In the genomic region with DNA sequence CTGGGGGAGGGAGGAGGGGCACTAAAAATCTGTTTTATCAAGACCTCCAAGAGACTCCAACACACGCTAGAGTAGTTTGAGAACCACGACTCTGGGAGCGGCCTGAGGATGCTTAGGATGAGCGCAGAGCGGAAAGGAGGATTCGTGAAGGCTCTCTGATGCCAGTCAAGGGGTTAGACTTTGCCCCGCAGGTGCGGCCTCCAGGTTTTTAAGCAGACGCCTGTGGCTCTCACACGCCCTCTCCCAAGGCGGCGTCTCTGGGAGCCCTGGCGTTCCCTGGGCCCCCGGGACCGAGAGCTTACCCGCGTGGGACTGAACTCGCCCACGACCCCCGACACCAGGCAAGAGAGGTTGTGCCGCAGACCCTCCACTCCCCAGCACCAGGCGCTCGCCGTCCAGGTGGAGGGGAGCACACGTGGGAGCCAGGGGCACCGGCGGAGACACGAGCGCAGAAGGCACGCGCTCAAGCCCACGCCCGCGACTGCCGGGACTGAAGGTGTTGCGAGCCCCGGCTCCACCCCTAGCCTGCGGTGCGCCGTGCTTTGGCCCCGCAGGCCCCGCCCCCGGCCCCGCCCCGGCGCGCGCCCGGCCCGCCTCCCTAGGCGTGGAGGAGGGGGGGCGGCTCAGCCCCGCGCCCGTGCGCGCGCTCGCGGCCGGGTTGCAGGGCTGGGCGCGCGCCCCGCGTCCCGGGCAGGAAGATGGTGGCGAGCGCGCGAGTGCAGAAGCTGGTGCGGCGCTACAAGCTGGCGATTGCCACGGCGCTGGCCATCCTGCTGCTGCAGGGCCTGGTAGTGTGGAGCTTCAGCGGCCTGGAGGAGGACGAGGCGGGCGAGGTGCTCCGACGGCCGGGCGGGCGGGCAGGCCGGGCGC, we compare ENCODE assay signal across 1 cellular context.
A peak's percentile ranks its signal among the peaks of the same experiment; 100 is the strongest.
TF ChIP-seq lines count a peak whose summit lies in the region.

Gene XYLT2, plus strand, starts transcription at position 684 of the 870 bp plus-strand sequence. Its CDS starts 15 bp downstream, at position 699.

TF ChIP-seq in HepG2, 621 proteins besides CTCF, POLR2A, EP300 and RAD21 (continued from another document and continues in another):
- TF ChIP-seq, protein P1, sequence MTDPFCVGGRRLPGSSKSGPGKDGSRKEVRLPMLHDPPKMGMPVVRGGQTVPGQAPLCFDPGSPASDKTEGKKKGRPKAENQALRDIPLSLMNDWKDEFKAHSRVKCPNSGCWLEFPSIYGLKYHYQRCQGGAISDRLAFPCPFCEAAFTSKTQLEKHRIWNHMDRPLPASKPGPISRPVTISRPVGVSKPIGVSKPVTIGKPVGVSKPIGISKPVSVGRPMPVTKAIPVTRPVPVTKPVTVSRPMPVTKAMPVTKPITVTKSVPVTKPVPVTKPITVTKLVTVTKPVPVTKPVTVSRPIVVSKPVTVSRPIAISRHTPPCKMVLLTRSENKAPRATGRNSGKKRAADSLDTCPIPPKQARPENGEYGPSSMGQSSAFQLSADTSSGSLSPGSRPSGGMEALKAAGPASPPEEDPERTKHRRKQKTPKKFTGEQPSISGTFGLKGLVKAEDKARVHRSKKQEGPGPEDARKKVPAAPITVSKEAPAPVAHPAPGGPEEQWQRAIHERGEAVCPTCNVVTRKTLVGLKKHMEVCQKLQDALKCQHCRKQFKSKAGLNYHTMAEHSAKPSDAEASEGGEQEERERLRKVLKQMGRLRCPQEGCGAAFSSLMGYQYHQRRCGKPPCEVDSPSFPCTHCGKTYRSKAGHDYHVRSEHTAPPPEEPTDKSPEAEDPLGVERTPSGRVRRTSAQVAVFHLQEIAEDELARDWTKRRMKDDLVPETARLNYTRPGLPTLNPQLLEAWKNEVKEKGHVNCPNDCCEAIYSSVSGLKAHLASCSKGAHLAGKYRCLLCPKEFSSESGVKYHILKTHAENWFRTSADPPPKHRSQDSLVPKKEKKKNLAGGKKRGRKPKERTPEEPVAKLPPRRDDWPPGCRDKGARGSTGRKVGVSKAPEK (CRISPR knock-in tag; IDR thresholded peaks at IDR 0.05; ENCODE audit: borderline replicate concordance): peak; percentile 76; the same call in 1 of the 2 replicates
- TF ChIP-seq ZNF431 (CRISPR knock-in tag; IDR thresholded peaks at IDR 0.05; ENCODE audit: borderline replicate concordance, low read depth) (peak; percentile 58; the same call in 1 of the 2 replicates), ZNF296 (CRISPR knock-in tag; conservative IDR thresholded peaks at IDR 0.05) (0 out of 2 replicates have a peak, but pooled peaks have one; percentile 60), THAP8 (CRISPR knock-in tag; IDR thresholded peaks at IDR 0.05; ENCODE audit: borderline replicate concordance) (peak; percentile 77; the same call in 1 of the 2 replicates), HHEX (CRISPR knock-in tag; IDR thresholded peaks at IDR 0.05) (no peak), SOX13 (IDR thresholded peaks at IDR 0.05) (no peak), SOX13 (CRISPR knock-in tag; conservative IDR thresholded peaks at IDR 0.05 in 1 of 2, IDR thresholded peaks at IDR 0.05 in 1 of 2) (no peak), BCL3 (CRISPR knock-in tag; IDR thresholded peaks at IDR 0.05) (peak; percentile 81; the same call in 1 of the 2 replicates), LCORL (IDR thresholded peaks at IDR 0.05) (no peak), LCORL (CRISPR knock-in tag; IDR thresholded peaks at IDR 0.05) (peak; percentile 60; the same call in 1 of the 2 replicates), POLR2G (IDR thresholded peaks at IDR 0.05; ENCODE audit: low read depth, low read length) (peak; percentile 80), PHB2 (IDR thresholded peaks at IDR 0.05; ENCODE audit: partially characterized antibody) (no peak), RNF219 (CRISPR knock-in tag; IDR thresholded peaks at IDR 0.05) (no peak), ZNF761 (CRISPR knock-in tag; conservative IDR thresholded peaks at IDR 0.05) (no peak), PAX8 (CRISPR knock-in tag; IDR thresholded peaks at IDR 0.05; ENCODE audit: borderline replicate concordance) (no peak), ZNF564 (CRISPR knock-in tag; IDR thresholded peaks at IDR 0.05) (peak; percentile 43), ZNF30 (CRISPR knock-in tag; IDR thresholded peaks at IDR 0.05) (0 out of 2 replicates have a peak, but pooled peaks have one; percentile 23)
- TF ChIP-seq, protein P2, sequence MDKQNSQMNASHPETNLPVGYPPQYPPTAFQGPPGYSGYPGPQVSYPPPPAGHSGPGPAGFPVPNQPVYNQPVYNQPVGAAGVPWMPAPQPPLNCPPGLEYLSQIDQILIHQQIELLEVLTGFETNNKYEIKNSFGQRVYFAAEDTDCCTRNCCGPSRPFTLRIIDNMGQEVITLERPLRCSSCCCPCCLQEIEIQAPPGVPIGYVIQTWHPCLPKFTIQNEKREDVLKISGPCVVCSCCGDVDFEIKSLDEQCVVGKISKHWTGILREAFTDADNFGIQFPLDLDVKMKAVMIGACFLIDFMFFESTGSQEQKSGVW (CRISPR knock-in tag; IDR thresholded peaks at IDR 0.05; ENCODE audit: borderline replicate concordance): no peak
- TF ChIP-seq, protein P3, sequence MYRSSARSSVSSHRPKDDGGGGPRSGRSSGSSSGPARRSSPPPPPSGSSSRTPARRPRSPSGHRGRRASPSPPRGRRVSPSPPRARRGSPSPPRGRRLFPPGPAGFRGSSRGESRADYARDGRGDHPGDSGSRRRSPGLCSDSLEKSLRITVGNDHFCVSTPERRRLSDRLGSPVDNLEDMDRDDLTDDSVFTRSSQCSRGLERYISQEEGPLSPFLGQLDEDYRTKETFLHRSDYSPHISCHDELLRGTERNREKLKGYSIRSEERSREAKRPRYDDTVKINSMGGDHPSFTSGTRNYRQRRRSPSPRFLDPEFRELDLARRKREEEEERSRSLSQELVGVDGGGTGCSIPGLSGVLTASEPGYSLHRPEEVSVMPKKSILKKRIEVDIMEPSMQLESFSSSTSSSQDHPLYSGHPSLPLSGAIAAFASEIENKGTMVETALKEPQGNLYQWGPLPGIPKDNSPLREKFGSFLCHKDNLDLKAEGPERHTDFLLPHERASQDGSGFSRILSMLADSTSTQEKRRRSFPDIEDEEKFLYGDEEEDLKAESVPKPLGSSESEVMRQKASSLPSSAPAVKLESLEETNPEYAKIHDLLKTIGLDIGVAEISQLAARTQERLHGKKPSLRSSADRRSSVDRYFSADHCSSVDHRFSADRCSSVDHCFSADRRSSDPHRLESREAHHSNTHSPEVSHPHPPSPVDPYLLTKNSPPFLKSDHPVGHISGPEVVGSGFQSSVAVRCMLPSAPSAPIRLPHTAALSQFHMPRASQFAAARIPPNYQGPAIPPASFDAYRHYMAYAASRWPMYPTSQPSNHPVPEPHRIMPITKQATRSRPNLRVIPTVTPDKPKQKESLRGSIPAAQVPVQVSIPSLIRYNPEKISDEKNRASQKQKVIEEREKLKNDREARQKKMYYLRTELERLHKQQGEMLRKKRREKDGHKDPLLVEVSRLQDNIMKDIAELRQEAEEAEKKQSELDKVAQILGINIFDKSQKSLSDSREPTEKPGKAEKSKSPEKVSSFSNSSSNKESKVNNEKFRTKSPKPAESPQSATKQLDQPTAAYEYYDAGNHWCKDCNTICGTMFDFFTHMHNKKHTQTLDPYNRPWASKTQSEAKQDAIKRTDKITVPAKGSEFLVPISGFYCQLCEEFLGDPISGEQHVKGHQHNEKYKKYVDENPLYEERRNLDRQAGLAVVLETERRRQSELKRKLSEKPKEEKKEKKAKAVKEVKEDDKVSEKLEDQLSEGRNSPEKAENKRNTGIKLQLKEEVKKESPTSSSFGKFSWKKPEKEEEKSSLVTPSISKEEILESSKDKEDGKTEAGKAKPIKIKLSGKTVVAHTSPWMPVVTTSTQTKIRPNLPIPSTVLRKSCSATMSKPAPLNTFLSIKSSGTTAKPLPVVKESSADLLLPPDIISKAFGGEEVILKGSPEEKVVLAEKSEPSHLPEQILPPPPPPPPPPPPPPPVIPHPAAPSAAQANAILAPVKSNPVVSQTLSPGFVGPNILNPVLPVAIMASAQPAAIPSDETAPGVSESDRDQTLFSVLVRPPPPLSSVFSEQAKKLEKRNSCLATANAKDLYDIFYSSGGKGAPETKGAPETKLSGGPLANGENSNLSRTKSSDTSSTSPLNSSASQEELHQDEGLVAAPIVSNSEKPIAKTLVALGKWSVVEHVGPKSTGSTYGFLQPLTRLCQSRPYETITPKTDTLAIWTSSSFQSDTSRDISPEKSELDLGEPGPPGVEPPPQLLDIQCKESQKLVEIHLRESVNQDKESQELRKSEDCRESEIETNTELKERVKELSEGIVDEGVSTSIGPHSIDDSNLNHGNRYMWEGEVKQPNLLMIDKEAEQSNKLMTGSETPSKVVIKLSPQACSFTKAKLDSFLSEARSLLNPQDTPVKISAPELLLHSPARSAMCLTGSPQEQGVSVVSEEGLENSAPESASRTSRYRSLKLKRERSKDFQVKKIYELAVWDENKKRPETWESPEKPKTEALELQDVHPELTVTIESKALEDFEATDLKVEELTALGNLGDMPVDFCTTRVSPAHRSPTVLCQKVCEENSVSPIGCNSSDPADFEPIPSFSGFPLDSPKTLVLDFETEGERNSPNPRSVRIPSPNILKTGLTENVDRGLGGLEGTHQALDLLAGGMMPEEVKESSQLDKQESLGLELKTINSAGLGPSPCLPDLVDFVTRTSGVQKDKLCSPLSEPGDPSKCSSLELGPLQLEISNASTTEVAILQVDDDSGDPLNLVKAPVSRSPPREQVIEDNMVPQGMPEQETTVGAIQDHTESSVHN (CRISPR knock-in tag; IDR thresholded peaks at IDR 0.05): no peak
- TF ChIP-seq, protein P4, sequence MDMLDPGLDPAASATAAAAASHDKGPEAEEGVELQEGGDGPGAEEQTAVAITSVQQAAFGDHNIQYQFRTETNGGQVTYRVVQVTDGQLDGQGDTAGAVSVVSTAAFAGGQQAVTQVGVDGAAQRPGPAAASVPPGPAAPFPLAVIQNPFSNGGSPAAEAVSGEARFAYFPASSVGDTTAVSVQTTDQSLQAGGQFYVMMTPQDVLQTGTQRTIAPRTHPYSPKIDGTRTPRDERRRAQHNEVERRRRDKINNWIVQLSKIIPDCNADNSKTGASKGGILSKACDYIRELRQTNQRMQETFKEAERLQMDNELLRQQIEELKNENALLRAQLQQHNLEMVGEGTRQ (IDR thresholded peaks at IDR 0.05; ENCODE audit: low read depth, low read length): no peak
- TF ChIP-seq, protein P4 (CRISPR knock-in tag; IDR thresholded peaks at IDR 0.05; ENCODE audit: borderline replicate concordance): no peak
- TF ChIP-seq, protein P5, sequence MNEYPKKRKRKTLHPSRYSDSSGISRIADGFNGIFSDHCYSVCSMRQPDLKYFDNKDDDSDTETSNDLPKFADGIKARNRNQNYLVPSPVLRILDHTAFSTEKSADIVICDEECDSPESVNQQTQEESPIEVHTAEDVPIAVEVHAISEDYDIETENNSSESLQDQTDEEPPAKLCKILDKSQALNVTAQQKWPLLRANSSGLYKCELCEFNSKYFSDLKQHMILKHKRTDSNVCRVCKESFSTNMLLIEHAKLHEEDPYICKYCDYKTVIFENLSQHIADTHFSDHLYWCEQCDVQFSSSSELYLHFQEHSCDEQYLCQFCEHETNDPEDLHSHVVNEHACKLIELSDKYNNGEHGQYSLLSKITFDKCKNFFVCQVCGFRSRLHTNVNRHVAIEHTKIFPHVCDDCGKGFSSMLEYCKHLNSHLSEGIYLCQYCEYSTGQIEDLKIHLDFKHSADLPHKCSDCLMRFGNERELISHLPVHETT (CRISPR knock-in tag; conservative IDR thresholded peaks at IDR 0.05): 0 out of 2 replicates have a peak, but pooled peaks have one; percentile 3
- TF ChIP-seq, protein P6, sequence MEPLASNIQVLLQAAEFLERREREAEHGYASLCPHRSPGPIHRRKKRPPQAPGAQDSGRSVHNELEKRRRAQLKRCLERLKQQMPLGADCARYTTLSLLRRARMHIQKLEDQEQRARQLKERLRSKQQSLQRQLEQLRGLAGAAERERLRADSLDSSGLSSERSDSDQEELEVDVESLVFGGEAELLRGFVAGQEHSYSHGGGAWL (CRISPR knock-in tag; IDR thresholded peaks at IDR 0.05): peak; percentile 74; the same call in 1 of the 2 replicates
- TF ChIP-seq, protein P7, sequence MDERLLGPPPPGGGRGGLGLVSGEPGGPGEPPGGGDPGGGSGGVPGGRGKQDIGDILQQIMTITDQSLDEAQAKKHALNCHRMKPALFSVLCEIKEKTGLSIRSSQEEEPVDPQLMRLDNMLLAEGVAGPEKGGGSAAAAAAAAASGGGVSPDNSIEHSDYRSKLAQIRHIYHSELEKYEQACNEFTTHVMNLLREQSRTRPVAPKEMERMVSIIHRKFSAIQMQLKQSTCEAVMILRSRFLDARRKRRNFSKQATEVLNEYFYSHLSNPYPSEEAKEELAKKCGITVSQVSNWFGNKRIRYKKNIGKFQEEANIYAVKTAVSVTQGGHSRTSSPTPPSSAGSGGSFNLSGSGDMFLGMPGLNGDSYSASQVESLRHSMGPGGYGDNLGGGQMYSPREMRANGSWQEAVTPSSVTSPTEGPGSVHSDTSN (CRISPR knock-in tag; IDR thresholded peaks at IDR 0.05): no peak
